ENCODE assay signal across 22 cellular contexts in genomic region chr22:31431950-31432349, GRCh38.
"Had no signal": no experiment of that assay in that cellular context is flagged by ENCODE, and none has a peak within 500 bp of the region (broad histone marks: within the 10 kb centered on the region; RNA-seq: fewer than 3 reads in every experiment).

No MANE protein-coding gene starts in this region.

- H3K9me3 ChIP-seq: psoas muscle, spleen, stomach had no signal

- H3K27ac Mint-ChIP-seq: endodermal cell; naive thymus-derived CD4-positive, alpha-beta T cell; stimulated activated memory B cell treated with anti-CD40 and anti-IgM and Interleukin-4, amounts not matched to agents 10 μg/mL and 1 μg/mL and 100 μg/mL, for 72 hours had no signal

- H3K27ac ChIP-seq: coronary artery, foreskin keratinocyte, psoas muscle, spleen, stomach had no signal

- H3K27me3 Mint-ChIP-seq: naive thymus-derived CD4-positive, alpha-beta T cell; stimulated activated memory B cell treated with anti-CD40 and anti-IgM and Interleukin-4, amounts not matched to agents 10 μg/mL and 1 μg/mL and 100 μg/mL, for 72 hours had no signal

- H3K9me3 Mint-ChIP-seq: endodermal cell; naive thymus-derived CD4-positive, alpha-beta T cell; nephron progenitor cell; stimulated activated memory B cell treated with anti-CD40 and anti-IgM and Interleukin-4, amounts not matched to agents 10 μg/mL and 1 μg/mL and 100 μg/mL, for 72 hours had no signal

- H3K4me3 Mint-ChIP-seq: endodermal cell; naive thymus-derived CD4-positive, alpha-beta T cell; nephron progenitor cell; stimulated activated memory B cell treated with anti-CD40 and anti-IgM and Interleukin-4, amounts not matched to agents 10 μg/mL and 1 μg/mL and 100 μg/mL, for 72 hours had no signal

- H3K4me1 Mint-ChIP-seq: endodermal cell, nephron progenitor cell had no signal

- H3K4me3 ChIP-seq: coronary artery, psoas muscle, spleen, stomach had no signal

- H3K27me3 ChIP-seq: foreskin keratinocyte, spleen, stomach had no signal

- H3K4me1 ChIP-seq: stomach had no signal

- DNase-seq: effector CD4-positive, alpha-beta T cell; endodermal cell; erythroblast; foreskin keratinocyte; hippocampal formation; left colon; mammary epithelial cell; naive thymus-derived CD4-positive, alpha-beta T cell; nephron progenitor cell; psoas muscle; retina; spleen; stimulated activated CD4-positive, alpha-beta T cell treated with anti-CD3 and anti-CD28 coated beads, Interleukin-15, amount 100 ng/mL, for 24 hours; stimulated activated CD4-positive, alpha-beta T cell treated with anti-CD3 and anti-CD28 coated beads, Interleukin-1b, Interleukin-23, amount 100 ng/mL, for 48 hours; stimulated activated CD4-positive, alpha-beta T cell treated with anti-CD3 and anti-CD28 coated beads, Interleukin-4, amount 100 ng/mL, for 24 hours; stomach; substantia nigra; trophoblast cell had no signal

- ATAC-seq: foreskin keratinocyte; left colon; naive thymus-derived CD4-positive, alpha-beta T cell; psoas muscle; sciatic nerve; stimulated activated memory B cell treated with anti-CD40 and anti-IgM and Interleukin-4, amounts not matched to agents 10 μg/mL and 1 μg/mL and 100 μg/mL, for 72 hours had no signal

- FAIRE-seq: endothelial cell of umbilical vein had no signal
